ENCODE assay signal across 8 cellular contexts in genomic region chr19:18522124-18522861, GRCh38. TPM values are rescaled to one million over a fixed set of nuclear protein-coding genes. Genes with fewer than 3 reads are reported as not detected.
A peak's percentile ranks its signal among the peaks of the same experiment; 100 is the strongest.
DNase-seq lines count a peak whose midpoint lies in the region; ATAC-seq and TF ChIP-seq lines count a peak whose summit lies in the region.

No MANE protein-coding gene starts in this region.

- peak overlapping the region; percentile 87 for H3K27ac Mint-ChIP-seq in activated T-helper 2 cell treated with anti-CD3 and anti-CD28 coated beads, Interferon-gamma antibody, Interleukin-2, Interleukin-4, amounts not matched to agents 10 μg/mL and 5 μg/mL and 100 μg/mL, durations not matched to agents 14 hours and 24 hours and 36 hours
- peak overlapping the region; percentile 69 to 86 for H3K27ac Mint-ChIP-seq in natural killer cell treated with Interleukin-12 subunit alpha and Interleukin-12 subunit beta and Interleukin-15 and Interleukin-18, amount 100 ng/mL, for 72 hours

- no peaks in the 10 kb centered on the region for H3K27me3 Mint-ChIP-seq in activated T-helper 2 cell treated with anti-CD3 and anti-CD28 coated beads, Interferon-gamma antibody, Interleukin-2, Interleukin-4, amounts not matched to agents 10 μg/mL and 5 μg/mL and 100 μg/mL, durations not matched to agents 14 hours and 24 hours and 36 hours (ENCODE audit: low read depth)
- no peaks in the 10 kb centered on the region for H3K27me3 Mint-ChIP-seq in natural killer cell treated with Interleukin-12 subunit alpha and Interleukin-12 subunit beta and Interleukin-15 and Interleukin-18, amount 100 ng/mL, for 72 hours

- H3K4me3 ChIP-seq in LNCaP clone FGC (ENCODE audit: low read depth, low read length), result peak overlapping the region; percentile 66
- H3K4me3 ChIP-seq in fibroblast of pulmonary artery (replicated peaks; ENCODE audit: low read depth, low read length), result peak overlapping the region; percentile 97

- ATAC-seq in natural killer cell treated with Interleukin-12 subunit alpha and Interleukin-12 subunit beta and Interleukin-15 and Interleukin-18, amount 100 ng/mL, for 72 hours, result peak; percentile 96

- peaks cover 3% of the 10 kb centered on the region for H3K36me3 Mint-ChIP-seq in activated T-helper 2 cell treated with anti-CD3 and anti-CD28 coated beads, Interferon-gamma antibody, Interleukin-2, Interleukin-4, amounts not matched to agents 10 μg/mL and 5 μg/mL and 100 μg/mL, durations not matched to agents 14 hours and 24 hours and 36 hours (ENCODE audit: low read depth)
- no peaks in the 10 kb centered on the region for H3K36me3 Mint-ChIP-seq in natural killer cell treated with Interleukin-12 subunit alpha and Interleukin-12 subunit beta and Interleukin-15 and Interleukin-18, amount 100 ng/mL, for 72 hours

- H3K9me3 Mint-ChIP-seq in activated T-helper 2 cell treated with anti-CD3 and anti-CD28 coated beads, Interferon-gamma antibody, Interleukin-2, Interleukin-4, amounts not matched to agents 10 μg/mL and 5 μg/mL and 100 μg/mL, durations not matched to agents 14 hours and 24 hours and 36 hours, result no peaks in the 10 kb centered on the region
- no peaks in the 10 kb centered on the region for H3K9me3 Mint-ChIP-seq in natural killer cell treated with Interleukin-12 subunit alpha and Interleukin-12 subunit beta and Interleukin-15 and Interleukin-18, amount 100 ng/mL, for 72 hours

- peak; percentile 100 for DNase-seq in EH (ENCODE audit: low read depth)
- DNase-seq in H4 (ENCODE audit: low spot score), result peak; percentile 100
- peak; percentile 100 for DNase-seq in LNCaP clone FGC (ENCODE audit: low read depth)
- DNase-seq in RPMI8226, result peak; percentile 100
- DNase-seq in activated T-helper 2 cell treated with anti-CD3 and anti-CD28 coated beads, Interferon-gamma antibody, Interleukin-2, Interleukin-4, amounts not matched to agents 10 μg/mL and 5 μg/mL and 100 μg/mL, durations not matched to agents 14 hours and 24 hours and 36 hours (ENCODE audit: low spot score), result peak; percentile 100
- peak; percentile 100 for DNase-seq in fibroblast of pulmonary artery (ENCODE audit: low read depth)
- DNase-seq in natural killer cell treated with Interleukin-12 subunit alpha and Interleukin-12 subunit beta and Interleukin-15 and Interleukin-18, amount 100 ng/mL, for 72 hours (ENCODE audit: low spot score), result peak; percentile 100
- DNase-seq in stimulated activated naive CD4-positive, alpha-beta T cell treated with Interleukin-2 at 50 U/mL for 16 hours (lab: John Stamatoyannopoulos, UW), result peak; percentile 100

- TF ChIP-seq CTCF in LNCaP clone FGC (IDR thresholded peaks at IDR 0.05; ENCODE audit: control insufficient read depth, extremely low read depth, insufficient read depth) (0 out of 2 replicates have a peak, but pooled peaks have one; percentile 9), fibroblast of pulmonary artery (IDR thresholded peaks at IDR 0.05; ENCODE audit: low read length, missing control alignments) (peak; percentile 8)

- peaks cover 9% of the 10 kb centered on the region for H3K4me1 Mint-ChIP-seq in activated T-helper 2 cell treated with anti-CD3 and anti-CD28 coated beads, Interferon-gamma antibody, Interleukin-2, Interleukin-4, amounts not matched to agents 10 μg/mL and 5 μg/mL and 100 μg/mL, durations not matched to agents 14 hours and 24 hours and 36 hours (ENCODE audit: low read depth)
- H3K4me1 Mint-ChIP-seq in natural killer cell treated with Interleukin-12 subunit alpha and Interleukin-12 subunit beta and Interleukin-15 and Interleukin-18, amount 100 ng/mL, for 72 hours (ENCODE audit: low read depth in 2 of 2), result peaks cover 9 to 23% of the 10 kb centered on the region in 2 donors

- H3K4me3 Mint-ChIP-seq in activated T-helper 2 cell treated with anti-CD3 and anti-CD28 coated beads, Interferon-gamma antibody, Interleukin-2, Interleukin-4, amounts not matched to agents 10 μg/mL and 5 μg/mL and 100 μg/mL, durations not matched to agents 14 hours and 24 hours and 36 hours (ENCODE audit: low read depth), result peak overlapping the region; percentile 95
- peak overlapping the region; percentile 89 for H3K4me3 Mint-ChIP-seq in natural killer cell treated with Interleukin-12 subunit alpha and Interleukin-12 subunit beta and Interleukin-15 and Interleukin-18, amount 100 ng/mL, for 72 hours

- intact Hi-C loops in activated T-helper 2 cell treated with anti-CD3 and anti-CD28 coated beads, Interferon-gamma antibody, Interleukin-2, Interleukin-4, amounts not matched to agents 10 μg/mL and 5 μg/mL and 100 μg/mL, durations not matched to agents 14 hours and 24 hours and 36 hours (cut with micrococcal nuclease), result loop anchor here (1.0 to 2.0 kb wide), 7 partner anchors 22 to 397 kb away; partner anchors contain the start of genes COPE, DDX49, KXD1 and REX1BD

RNA-seq across cellular contexts. Expression of gene ELL, which starts 0.4 kb away (rescaled TPM):
- total RNA-seq in H4 (2014; rRNA removed; shearing (Covaris generic)), result 4.9 and 5.8 TPM in 2 replicates
- 27.0 and 27.5 TPM in 2 replicates for total RNA-seq in activated T-helper 2 cell treated with anti-CD3 and anti-CD28 coated beads, Interferon-gamma antibody, Interleukin-2, Interleukin-4, amounts not matched to agents 10 μg/mL and 5 μg/mL and 100 μg/mL, durations not matched to agents 14 hours and 24 hours and 36 hours
- 10 to 100 TPM; 52.3 to 75.2 TPM for total RNA-seq in natural killer cell treated with Interleukin-12 subunit alpha and Interleukin-12 subunit beta and Interleukin-15 and Interleukin-18, amount 100 ng/mL, for 72 hours

RNA-seq across cellular contexts. Expression of gene FKBP8, which starts 21.1 kb away (rescaled TPM):
- 145 and 185 TPM in 2 replicates for total RNA-seq in H4 (2014; rRNA removed; shearing (Covaris generic))
- total RNA-seq in activated T-helper 2 cell treated with anti-CD3 and anti-CD28 coated beads, Interferon-gamma antibody, Interleukin-2, Interleukin-4, amounts not matched to agents 10 μg/mL and 5 μg/mL and 100 μg/mL, durations not matched to agents 14 hours and 24 hours and 36 hours, result 196 and 201 TPM in 2 replicates
- total RNA-seq in natural killer cell treated with Interleukin-12 subunit alpha and Interleukin-12 subunit beta and Interleukin-15 and Interleukin-18, amount 100 ng/mL, for 72 hours, result 100 to 1,000 TPM; 199 to 208 TPM

RNA-seq across cellular contexts. Expression of gene KXD1, which starts 35.4 kb away (rescaled TPM):
- 139 and 150 TPM in 2 replicates for total RNA-seq in H4 (2014; rRNA removed; shearing (Covaris generic))
- total RNA-seq in activated T-helper 2 cell treated with anti-CD3 and anti-CD28 coated beads, Interferon-gamma antibody, Interleukin-2, Interleukin-4, amounts not matched to agents 10 μg/mL and 5 μg/mL and 100 μg/mL, durations not matched to agents 14 hours and 24 hours and 36 hours, result 132 and 141 TPM in 2 replicates
- total RNA-seq in natural killer cell treated with Interleukin-12 subunit alpha and Interleukin-12 subunit beta and Interleukin-15 and Interleukin-18, amount 100 ng/mL, for 72 hours, result 100 to 1,000 TPM; 105 to 144 TPM

RNA-seq across cellular contexts. Expression of gene UBA52, which starts 49.4 kb away (rescaled TPM):
- 2,104 and 2,108 TPM in 2 replicates for total RNA-seq in H4 (2014; rRNA removed; shearing (Covaris generic))
- 1,564 and 1,579 TPM in 2 replicates for total RNA-seq in activated T-helper 2 cell treated with anti-CD3 and anti-CD28 coated beads, Interferon-gamma antibody, Interleukin-2, Interleukin-4, amounts not matched to agents 10 μg/mL and 5 μg/mL and 100 μg/mL, durations not matched to agents 14 hours and 24 hours and 36 hours
- 1,000 to 10,000 TPM; 1,148 to 1,390 TPM for total RNA-seq in natural killer cell treated with Interleukin-12 subunit alpha and Interleukin-12 subunit beta and Interleukin-15 and Interleukin-18, amount 100 ng/mL, for 72 hours

Comparison
In these comparisons a context has a peak if more than half of its experiments do, and no peak if none do; other contexts are left out.
1. Peak in every context shown above with its lines: DNase-seq, ATAC-seq and H3K4me3 ChIP-seq.